Comparison of ENCODE assay signal across 1 cellular context in the genomic region with DNA sequence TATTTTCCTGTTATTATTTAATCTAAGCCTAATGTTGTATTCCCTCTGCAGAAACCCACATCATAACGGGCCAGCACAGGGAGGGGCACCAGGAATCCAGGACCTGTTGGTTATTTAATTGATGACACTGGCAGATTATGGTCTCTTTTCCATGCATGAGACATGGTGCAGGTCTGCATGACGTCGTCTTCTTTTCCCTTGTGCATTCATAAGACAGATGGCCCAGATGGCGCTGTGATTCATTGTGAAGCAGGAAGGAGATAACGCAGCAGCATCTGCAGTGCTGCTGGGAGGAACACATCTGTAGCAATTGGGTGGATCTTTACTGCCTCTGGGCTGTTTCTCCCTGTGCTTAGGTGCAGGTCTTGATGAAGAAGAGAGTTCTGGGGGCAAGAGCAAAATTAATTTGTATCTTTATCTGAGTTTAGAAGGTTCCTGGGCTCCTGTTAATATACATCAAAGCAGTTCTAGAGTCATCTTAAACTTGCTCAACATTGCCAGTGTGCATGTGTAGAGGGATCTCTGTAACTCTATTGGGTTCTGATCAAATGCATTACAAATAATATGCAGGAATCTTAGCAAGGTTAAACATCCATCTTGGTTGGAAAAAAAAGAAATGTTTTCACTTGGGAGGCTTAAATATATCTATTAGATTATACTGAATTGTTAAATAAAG.
A peak's percentile ranks its signal among the peaks of the same experiment; 100 is the strongest.
TF ChIP-seq lines count a peak whose summit lies in the region.

No MANE protein-coding gene starts in this region.

TF ChIP-seq in K562, 482 proteins besides CTCF, POLR2A, EP300 and RAD21 (continued from another document and continues in another):
- TF ChIP-seq, protein P1, sequence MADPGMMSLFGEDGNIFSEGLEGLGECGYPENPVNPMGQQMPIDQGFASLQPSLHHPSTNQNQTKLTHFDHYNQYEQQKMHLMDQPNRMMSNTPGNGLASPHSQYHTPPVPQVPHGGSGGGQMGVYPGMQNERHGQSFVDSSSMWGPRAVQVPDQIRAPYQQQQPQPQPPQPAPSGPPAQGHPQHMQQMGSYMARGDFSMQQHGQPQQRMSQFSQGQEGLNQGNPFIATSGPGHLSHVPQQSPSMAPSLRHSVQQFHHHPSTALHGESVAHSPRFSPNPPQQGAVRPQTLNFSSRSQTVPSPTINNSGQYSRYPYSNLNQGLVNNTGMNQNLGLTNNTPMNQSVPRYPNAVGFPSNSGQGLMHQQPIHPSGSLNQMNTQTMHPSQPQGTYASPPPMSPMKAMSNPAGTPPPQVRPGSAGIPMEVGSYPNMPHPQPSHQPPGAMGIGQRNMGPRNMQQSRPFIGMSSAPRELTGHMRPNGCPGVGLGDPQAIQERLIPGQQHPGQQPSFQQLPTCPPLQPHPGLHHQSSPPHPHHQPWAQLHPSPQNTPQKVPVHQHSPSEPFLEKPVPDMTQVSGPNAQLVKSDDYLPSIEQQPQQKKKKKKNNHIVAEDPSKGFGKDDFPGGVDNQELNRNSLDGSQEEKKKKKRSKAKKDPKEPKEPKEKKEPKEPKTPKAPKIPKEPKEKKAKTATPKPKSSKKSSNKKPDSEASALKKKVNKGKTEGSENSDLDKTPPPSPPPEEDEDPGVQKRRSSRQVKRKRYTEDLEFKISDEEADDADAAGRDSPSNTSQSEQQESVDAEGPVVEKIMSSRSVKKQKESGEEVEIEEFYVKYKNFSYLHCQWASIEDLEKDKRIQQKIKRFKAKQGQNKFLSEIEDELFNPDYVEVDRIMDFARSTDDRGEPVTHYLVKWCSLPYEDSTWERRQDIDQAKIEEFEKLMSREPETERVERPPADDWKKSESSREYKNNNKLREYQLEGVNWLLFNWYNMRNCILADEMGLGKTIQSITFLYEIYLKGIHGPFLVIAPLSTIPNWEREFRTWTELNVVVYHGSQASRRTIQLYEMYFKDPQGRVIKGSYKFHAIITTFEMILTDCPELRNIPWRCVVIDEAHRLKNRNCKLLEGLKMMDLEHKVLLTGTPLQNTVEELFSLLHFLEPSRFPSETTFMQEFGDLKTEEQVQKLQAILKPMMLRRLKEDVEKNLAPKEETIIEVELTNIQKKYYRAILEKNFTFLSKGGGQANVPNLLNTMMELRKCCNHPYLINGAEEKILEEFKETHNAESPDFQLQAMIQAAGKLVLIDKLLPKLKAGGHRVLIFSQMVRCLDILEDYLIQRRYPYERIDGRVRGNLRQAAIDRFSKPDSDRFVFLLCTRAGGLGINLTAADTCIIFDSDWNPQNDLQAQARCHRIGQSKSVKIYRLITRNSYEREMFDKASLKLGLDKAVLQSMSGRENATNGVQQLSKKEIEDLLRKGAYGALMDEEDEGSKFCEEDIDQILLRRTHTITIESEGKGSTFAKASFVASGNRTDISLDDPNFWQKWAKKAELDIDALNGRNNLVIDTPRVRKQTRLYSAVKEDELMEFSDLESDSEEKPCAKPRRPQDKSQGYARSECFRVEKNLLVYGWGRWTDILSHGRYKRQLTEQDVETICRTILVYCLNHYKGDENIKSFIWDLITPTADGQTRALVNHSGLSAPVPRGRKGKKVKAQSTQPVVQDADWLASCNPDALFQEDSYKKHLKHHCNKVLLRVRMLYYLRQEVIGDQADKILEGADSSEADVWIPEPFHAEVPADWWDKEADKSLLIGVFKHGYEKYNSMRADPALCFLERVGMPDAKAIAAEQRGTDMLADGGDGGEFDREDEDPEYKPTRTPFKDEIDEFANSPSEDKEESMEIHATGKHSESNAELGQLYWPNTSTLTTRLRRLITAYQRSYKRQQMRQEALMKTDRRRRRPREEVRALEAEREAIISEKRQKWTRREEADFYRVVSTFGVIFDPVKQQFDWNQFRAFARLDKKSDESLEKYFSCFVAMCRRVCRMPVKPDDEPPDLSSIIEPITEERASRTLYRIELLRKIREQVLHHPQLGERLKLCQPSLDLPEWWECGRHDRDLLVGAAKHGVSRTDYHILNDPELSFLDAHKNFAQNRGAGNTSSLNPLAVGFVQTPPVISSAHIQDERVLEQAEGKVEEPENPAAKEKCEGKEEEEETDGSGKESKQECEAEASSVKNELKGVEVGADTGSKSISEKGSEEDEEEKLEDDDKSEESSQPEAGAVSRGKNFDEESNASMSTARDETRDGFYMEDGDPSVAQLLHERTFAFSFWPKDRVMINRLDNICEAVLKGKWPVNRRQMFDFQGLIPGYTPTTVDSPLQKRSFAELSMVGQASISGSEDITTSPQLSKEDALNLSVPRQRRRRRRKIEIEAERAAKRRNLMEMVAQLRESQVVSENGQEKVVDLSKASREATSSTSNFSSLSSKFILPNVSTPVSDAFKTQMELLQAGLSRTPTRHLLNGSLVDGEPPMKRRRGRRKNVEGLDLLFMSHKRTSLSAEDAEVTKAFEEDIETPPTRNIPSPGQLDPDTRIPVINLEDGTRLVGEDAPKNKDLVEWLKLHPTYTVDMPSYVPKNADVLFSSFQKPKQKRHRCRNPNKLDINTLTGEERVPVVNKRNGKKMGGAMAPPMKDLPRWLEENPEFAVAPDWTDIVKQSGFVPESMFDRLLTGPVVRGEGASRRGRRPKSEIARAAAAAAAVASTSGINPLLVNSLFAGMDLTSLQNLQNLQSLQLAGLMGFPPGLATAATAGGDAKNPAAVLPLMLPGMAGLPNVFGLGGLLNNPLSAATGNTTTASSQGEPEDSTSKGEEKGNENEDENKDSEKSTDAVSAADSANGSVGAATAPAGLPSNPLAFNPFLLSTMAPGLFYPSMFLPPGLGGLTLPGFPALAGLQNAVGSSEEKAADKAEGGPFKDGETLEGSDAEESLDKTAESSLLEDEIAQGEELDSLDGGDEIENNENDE (IDR thresholded peaks at IDR 0.05; ENCODE audit: low read depth, low read length) = no peak
- TF ChIP-seq CBX2 (IDR thresholded peaks at IDR 0.05; ENCODE audit: insufficient read depth, low read length, poor library complexity, severe bottlenecking) = no peak
- no peak for TF ChIP-seq NFRKB (IDR thresholded peaks at IDR 0.05; ENCODE audit: low read depth)
- TF ChIP-seq STAT5A (IDR thresholded peaks at IDR 0.05; ENCODE audit: borderline replicate concordance, low read length) = no peak
- TF ChIP-seq CBFA2T3 (IDR thresholded peaks at IDR 0.05) = peak; percentile 65
- TF ChIP-seq MYNN (IDR thresholded peaks at IDR 0.05) = no peak
- TF ChIP-seq MYNN (CRISPR knock-in tag; IDR thresholded peaks at IDR 0.05) = no peak
- no peak for TF ChIP-seq PYGO2 (tag; IDR thresholded peaks at IDR 0.05)
- no peak for TF ChIP-seq EWSR1 (IDR thresholded peaks at IDR 0.05; ENCODE audit: borderline replicate concordance, low read depth, partially characterized antibody)
- no peak for TF ChIP-seq ZNF436 (CRISPR knock-in tag; IDR thresholded peaks at IDR 0.05)
- TF ChIP-seq ETV1 (tag; conservative IDR thresholded peaks at IDR 0.05; ENCODE audit: low read depth) = no peak
- peak; percentile 81 for TF ChIP-seq CTBP1 (IDR thresholded peaks at IDR 0.05; ENCODE audit: borderline replicate concordance)
- TF ChIP-seq, protein P2, sequence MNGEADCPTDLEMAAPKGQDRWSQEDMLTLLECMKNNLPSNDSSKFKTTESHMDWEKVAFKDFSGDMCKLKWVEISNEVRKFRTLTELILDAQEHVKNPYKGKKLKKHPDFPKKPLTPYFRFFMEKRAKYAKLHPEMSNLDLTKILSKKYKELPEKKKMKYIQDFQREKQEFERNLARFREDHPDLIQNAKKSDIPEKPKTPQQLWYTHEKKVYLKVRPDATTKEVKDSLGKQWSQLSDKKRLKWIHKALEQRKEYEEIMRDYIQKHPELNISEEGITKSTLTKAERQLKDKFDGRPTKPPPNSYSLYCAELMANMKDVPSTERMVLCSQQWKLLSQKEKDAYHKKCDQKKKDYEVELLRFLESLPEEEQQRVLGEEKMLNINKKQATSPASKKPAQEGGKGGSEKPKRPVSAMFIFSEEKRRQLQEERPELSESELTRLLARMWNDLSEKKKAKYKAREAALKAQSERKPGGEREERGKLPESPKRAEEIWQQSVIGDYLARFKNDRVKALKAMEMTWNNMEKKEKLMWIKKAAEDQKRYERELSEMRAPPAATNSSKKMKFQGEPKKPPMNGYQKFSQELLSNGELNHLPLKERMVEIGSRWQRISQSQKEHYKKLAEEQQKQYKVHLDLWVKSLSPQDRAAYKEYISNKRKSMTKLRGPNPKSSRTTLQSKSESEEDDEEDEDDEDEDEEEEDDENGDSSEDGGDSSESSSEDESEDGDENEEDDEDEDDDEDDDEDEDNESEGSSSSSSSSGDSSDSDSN (IDR thresholded peaks at IDR 0.05; ENCODE audit: borderline replicate concordance in 1 of 2, low read depth in 2 of 2, low read length in 2 of 2) = no peak
- no peak for TF ChIP-seq ZBED1 (IDR thresholded peaks at IDR 0.05)
- TF ChIP-seq CBFA2T2 (conservative IDR thresholded peaks at IDR 0.05) = peak; percentile 36
- TF ChIP-seq RBM15 (IDR thresholded peaks at IDR 0.05; ENCODE audit: insufficient read depth, low read length) = no peak
- TF ChIP-seq SMARCA5 (IDR thresholded peaks at IDR 0.05) = no peak
- TF ChIP-seq, protein P3, sequence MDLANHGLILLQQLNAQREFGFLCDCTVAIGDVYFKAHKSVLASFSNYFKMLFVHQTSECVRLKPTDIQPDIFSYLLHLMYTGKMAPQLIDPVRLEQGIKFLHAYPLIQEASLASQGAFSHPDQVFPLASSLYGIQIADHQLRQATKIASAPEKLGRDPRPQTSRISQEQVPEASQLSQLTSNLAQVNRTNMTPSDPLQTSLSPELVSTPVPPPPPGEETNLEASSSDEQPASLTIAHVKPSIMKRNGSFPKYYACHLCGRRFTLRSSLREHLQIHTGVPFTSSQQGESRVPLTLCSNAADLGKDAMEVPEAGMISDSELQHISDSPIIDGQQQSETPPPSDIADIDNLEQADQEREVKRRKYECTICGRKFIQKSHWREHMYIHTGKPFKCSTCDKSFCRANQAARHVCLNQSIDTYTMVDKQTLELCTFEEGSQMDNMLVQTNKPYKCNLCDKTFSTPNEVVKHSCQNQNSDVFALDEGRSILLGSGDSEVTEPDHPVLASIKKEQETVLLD (IDR thresholded peaks at IDR 0.05) = no peak
- no peak for TF ChIP-seq U2AF1 (optimal IDR thresholded peaks at IDR 0.05; ENCODE audit: low read depth, low read length)
- TF ChIP-seq PCBP1 (IDR thresholded peaks at IDR 0.05; ENCODE audit: low read depth, low read length, poor library complexity, severe bottlenecking) = no peak
- no peak for TF ChIP-seq HDAC3 (IDR thresholded peaks at IDR 0.05; ENCODE audit: borderline replicate concordance, partially characterized antibody)
- no peak for TF ChIP-seq POLR2AphosphoS2 (IDR thresholded peaks at IDR 0.05; ENCODE audit: low read length)
- no peak for TF ChIP-seq ZFP1 (CRISPR knock-in tag; IDR thresholded peaks at IDR 0.05)
- TF ChIP-seq WHSC1 (IDR thresholded peaks at IDR 0.05; ENCODE audit: low read length) = no peak
- TF ChIP-seq, protein P4, sequence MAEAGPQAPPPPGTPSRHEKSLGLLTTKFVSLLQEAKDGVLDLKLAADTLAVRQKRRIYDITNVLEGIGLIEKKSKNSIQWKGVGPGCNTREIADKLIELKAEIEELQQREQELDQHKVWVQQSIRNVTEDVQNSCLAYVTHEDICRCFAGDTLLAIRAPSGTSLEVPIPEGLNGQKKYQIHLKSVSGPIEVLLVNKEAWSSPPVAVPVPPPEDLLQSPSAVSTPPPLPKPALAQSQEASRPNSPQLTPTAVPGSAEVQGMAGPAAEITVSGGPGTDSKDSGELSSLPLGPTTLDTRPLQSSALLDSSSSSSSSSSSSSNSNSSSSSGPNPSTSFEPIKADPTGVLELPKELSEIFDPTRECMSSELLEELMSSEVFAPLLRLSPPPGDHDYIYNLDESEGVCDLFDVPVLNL (CRISPR knock-in tag; IDR thresholded peaks at IDR 0.05; ENCODE audit: low read depth) = no peak
- TF ChIP-seq, protein P5, sequence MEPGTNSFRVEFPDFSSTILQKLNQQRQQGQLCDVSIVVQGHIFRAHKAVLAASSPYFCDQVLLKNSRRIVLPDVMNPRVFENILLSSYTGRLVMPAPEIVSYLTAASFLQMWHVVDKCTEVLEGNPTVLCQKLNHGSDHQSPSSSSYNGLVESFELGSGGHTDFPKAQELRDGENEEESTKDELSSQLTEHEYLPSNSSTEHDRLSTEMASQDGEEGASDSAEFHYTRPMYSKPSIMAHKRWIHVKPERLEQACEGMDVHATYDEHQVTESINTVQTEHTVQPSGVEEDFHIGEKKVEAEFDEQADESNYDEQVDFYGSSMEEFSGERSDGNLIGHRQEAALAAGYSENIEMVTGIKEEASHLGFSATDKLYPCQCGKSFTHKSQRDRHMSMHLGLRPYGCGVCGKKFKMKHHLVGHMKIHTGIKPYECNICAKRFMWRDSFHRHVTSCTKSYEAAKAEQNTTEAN (CRISPR knock-in tag; IDR thresholded peaks at IDR 0.05) = no peak
- no peak for TF ChIP-seq PHTF2 (CRISPR knock-in tag; IDR thresholded peaks at IDR 0.05)
- TF ChIP-seq ZNF282 (CRISPR knock-in tag; IDR thresholded peaks at IDR 0.05) = no peak
- TF ChIP-seq PTBP1 (IDR thresholded peaks at IDR 0.05; ENCODE audit: low read depth, low read length) = no peak
- TF ChIP-seq HOXB6 (CRISPR knock-in tag; IDR thresholded peaks at IDR 0.05; ENCODE audit: borderline replicate concordance) = no peak
- TF ChIP-seq RFX7 (CRISPR knock-in tag; IDR thresholded peaks at IDR 0.05) = no peak
- peak in 1 of 2 experiments; percentile 92; a peak in 2 of 4 replicates for TF ChIP-seq RCOR1 (IDR thresholded peaks at IDR 0.05; ENCODE audit: borderline replicate concordance in 1 of 2, low read depth in 2 of 2, low read length in 2 of 2)
- no peak for TF ChIP-seq ZNF263 (CRISPR knock-in tag; IDR thresholded peaks at IDR 0.05; ENCODE audit: borderline replicate concordance)
- TF ChIP-seq, protein P6, sequence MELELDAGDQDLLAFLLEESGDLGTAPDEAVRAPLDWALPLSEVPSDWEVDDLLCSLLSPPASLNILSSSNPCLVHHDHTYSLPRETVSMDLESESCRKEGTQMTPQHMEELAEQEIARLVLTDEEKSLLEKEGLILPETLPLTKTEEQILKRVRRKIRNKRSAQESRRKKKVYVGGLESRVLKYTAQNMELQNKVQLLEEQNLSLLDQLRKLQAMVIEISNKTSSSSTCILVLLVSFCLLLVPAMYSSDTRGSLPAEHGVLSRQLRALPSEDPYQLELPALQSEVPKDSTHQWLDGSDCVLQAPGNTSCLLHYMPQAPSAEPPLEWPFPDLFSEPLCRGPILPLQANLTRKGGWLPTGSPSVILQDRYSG (tag; conservative IDR thresholded peaks at IDR 0.05; ENCODE audit: low read depth) = no peak
- TF ChIP-seq KAT7 (CRISPR knock-in tag; IDR thresholded peaks at IDR 0.05; ENCODE audit: borderline replicate concordance) = no peak
- no peak for TF ChIP-seq U2AF2 (optimal IDR thresholded peaks at IDR 0.05; ENCODE audit: low read depth, low read length)
- TF ChIP-seq LARP7 (IDR thresholded peaks at IDR 0.05) = no peak
- TF ChIP-seq HNRNPL (IDR thresholded peaks at IDR 0.05; ENCODE audit: low read depth, low read length) = no peak
- TF ChIP-seq FOS (IDR thresholded peaks at IDR 0.05; ENCODE audit: extremely low read depth, insufficient read length) = no peak
- no peak for TF ChIP-seq ZNF274 (IDR thresholded peaks at IDR 0.05; ENCODE audit: borderline replicate concordance, low read depth, low read length)
- peak; percentile 41; the same call in 1 of the 2 replicates for TF ChIP-seq CREM (IDR thresholded peaks at IDR 0.05; ENCODE audit: low read depth)
- no peak for TF ChIP-seq ZNF165 (CRISPR knock-in tag; IDR thresholded peaks at IDR 0.05; ENCODE audit: borderline replicate concordance)
- no peak for TF ChIP-seq CBX8 (IDR thresholded peaks at IDR 0.05; ENCODE audit: borderline replicate concordance, extremely low read depth, low read depth, low read length, poor library complexity, severe bottlenecking)
- no peak for TF ChIP-seq ZNF239 (CRISPR knock-in tag; IDR thresholded peaks at IDR 0.05)
- TF ChIP-seq PHF20 (IDR thresholded peaks at IDR 0.05; ENCODE audit: partially characterized antibody) = no peak
- no peak for TF ChIP-seq ZNF311 (CRISPR knock-in tag; IDR thresholded peaks at IDR 0.05)
